In the genomic region with DNA sequence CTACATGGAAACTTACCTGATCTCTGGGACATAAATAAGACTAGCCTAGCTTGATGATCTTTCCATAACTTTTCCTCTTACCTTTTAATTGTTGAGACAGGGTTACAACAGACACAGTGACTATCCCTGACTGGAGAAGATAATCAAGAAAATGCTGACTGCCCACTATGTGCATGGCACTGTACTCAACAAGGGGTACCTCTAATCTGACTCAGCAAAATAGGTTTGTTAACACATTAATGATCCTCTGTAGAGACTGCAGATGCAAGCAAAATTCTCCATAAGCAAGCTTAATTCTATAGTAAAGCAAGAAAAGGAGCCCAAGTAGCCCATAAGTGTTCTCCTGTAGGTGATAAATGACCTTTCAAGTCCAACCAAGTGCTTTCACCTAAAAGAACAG, we compare ENCODE assay signal across 23 cellular contexts. TPM values are rescaled to one million over a fixed set of nuclear protein-coding genes. Genes with fewer than 3 reads are reported as not detected.
"Had no signal": no experiment of that assay in that cellular context is flagged by ENCODE, and none has a peak within 500 bp of the region (broad histone marks: within the 10 kb centered on the region; RNA-seq: fewer than 3 reads in every experiment).

No MANE protein-coding gene starts in this region.

- H3K4me1 ChIP-seq: ascending aorta, body of pancreas had no signal

- H3K9me3 ChIP-seq: ascending aorta, body of pancreas had no signal

- ATAC-seq: activated CD8-positive, alpha-beta T cell treated with anti-CD3 and anti-CD28 coated beads, Interleukin-2, amount 10 ng/mL, durations not matched to agents 7 days and 5 days; body of pancreas; T-helper 17 cell; WTC11 had no signal

- FAIRE-seq: bronchial epithelial cell had no signal

- H3K27me3 ChIP-seq: ascending aorta, body of pancreas had no signal

- DNase-seq: activated CD4-positive, alpha-beta T cell treated with anti-CD3 and anti-CD28 coated beads for 48 hours; activated CD4-positive, alpha-beta T cell treated with anti-CD3 and anti-CD28 coated beads, Interleukin-2, amount 50 U/mL, for 4 hours; activated CD4-positive, CD25-positive, alpha-beta regulatory T cell treated with anti-CD3 and anti-CD28 coated beads, Interleukin-2, amount 50 U/mL, for 72 hours; activated CD8-positive, alpha-beta memory T cell treated with anti-CD3 and anti-CD28 coated beads, Interleukin-2, amount 50 U/mL, for 48 hours; activated CD8-positive, alpha-beta T cell treated with anti-CD3 and anti-CD28 coated beads, Interleukin-2, amount 10 ng/mL, durations not matched to agents 7 days and 5 days; activated effector memory CD4-positive, alpha-beta T cell treated with Interleukin-2 at 50 U/mL for 16 hours; activated naive CD4-positive, alpha-beta T cell; activated T-cell treated with anti-CD3 and anti-CD28 coated beads, Interleukin-2, amount 50 U/mL, for 1 hour; body of pancreas; central memory CD4-positive, alpha-beta T cell; Karpas-422; MM.1S; NCI-H1105; NCI-H2107; NCI-H524 treated with DMSO at 0.1 percent for 48 hours; NCI-H82; SIG-M5; T-helper 17 cell; T-helper 9 cell had no signal

- H3K4me3 ChIP-seq: ascending aorta, body of pancreas, coronary artery had no signal

- H3K27ac ChIP-seq: ascending aorta, body of pancreas, coronary artery had no signal

- H3K36me3 ChIP-seq: ascending aorta had no signal

RNA-seq across cellular contexts. Expression of a gene that starts 25.5 kb away (rescaled TPM):
- total RNA-seq: ascending aorta had no signal
